In genomic region chr5:59180515-59180914, GRCh38 we compare ENCODE assay signal across 14 cellular contexts.
A peak's percentile ranks its signal among the peaks of the same experiment; 100 is the strongest.
DNase-seq lines count a peak whose midpoint lies in the region; ATAC-seq, FAIRE-seq and TF ChIP-seq lines count a peak whose summit lies in the region.
"Had no signal": no experiment of that assay in that cellular context is flagged by ENCODE, and none has a peak within 500 bp of the region (broad histone marks: within the 10 kb centered on the region; RNA-seq: fewer than 3 reads in every experiment).

No MANE protein-coding gene starts in this region.

- TF ChIP-seq CTCF in spleen (IDR thresholded peaks at IDR 0.05 in 8 of 11, conservative IDR thresholded peaks at IDR 0.05 in 3 of 11), result no peak

- no peaks in the 10 kb centered on the region for H3K27me3 ChIP-seq in spleen (replicated peaks in 1 of 7)

- peaks cover 0 to 5% (median 0%) of the 10 kb centered on the region in 6 donors for H3K4me1 ChIP-seq in spleen

- TF ChIP-seq POLR2A in GM12891 (IDR thresholded peaks at IDR 0.05; ENCODE audit: low read depth, low read length) (no peak), spleen (IDR thresholded peaks at IDR 0.05) (no peak)

- no peaks in the 10 kb centered on the region for H3K9me3 ChIP-seq in spleen

- DNase-seq in GM12891 (ENCODE audit: insufficient read length, low spot score) (no peak), spleen (no peak), NCI-H2227 treated with DMSO at 0.1 percent for 48 hours (lab: John Stamatoyannopoulos, UW) (no peak), T1000 (lab: John Stamatoyannopoulos, UW) (no peak), islet precursor cell (no peak)
- DNase-seq: ACHN; activated CD4-positive, alpha-beta T cell treated with anti-CD3 and anti-CD28 coated beads, Interleukin-2, amount 50 U/mL, for 1 hour; activated naive CD4-positive, alpha-beta T cell treated with Interleukin-2 at 50 U/mL for 16 hours; DMS153; NCI-H2081; SW 1271 had no signal

- H3K27ac ChIP-seq in spleen, result no peak overlapping the region

- intact Hi-C loops in spleen (cut with DNase I; ENCODE audit: low total_unique reads), result loop anchor here (10.0 kb wide), 1 partner anchor 494 kb away; no protein-coding TSS in a partner anchor

- ATAC-seq in GM19351 (IDR thresholded peaks at IDR 0.05; ENCODE audit: unreplicated experiment) (peak; percentile 77), HG02610 (IDR thresholded peaks at IDR 0.05; ENCODE audit: unreplicated experiment) (peak; percentile 94), HG03196 (IDR thresholded peaks at IDR 0.05; ENCODE audit: unreplicated experiment) (peak; percentile 60)

- no peak for FAIRE-seq in GM12891 (lab: Jason Lieb, UNC)

- 74 to 88% (median 79%) methylated on average over 2 of the region's 2 CpGs for WGBS in spleen, 5 donors

- no peaks in the 10 kb centered on the region for H3K36me3 ChIP-seq in spleen

- H3K4me3 ChIP-seq in spleen, result no peak overlapping the region

TF ChIP-seq in GM12891, 5 proteins besides CTCF, POLR2A, EP300 and RAD21:
- no peak for TF ChIP-seq SPI1 (IDR thresholded peaks at IDR 0.05; ENCODE audit: low read depth, low read length)
- peak; percentile 93 for TF ChIP-seq PAX5 (IDR thresholded peaks at IDR 0.05; ENCODE audit: insufficient read depth, low read length, severe bottlenecking)
- no peak for TF ChIP-seq POLR2AphosphoS5 (IDR thresholded peaks at IDR 0.05; ENCODE audit: low read depth, low read length)
- no peak for TF ChIP-seq TAF1 (IDR thresholded peaks at IDR 0.05; ENCODE audit: low read depth, low read length)
- TF ChIP-seq POU2F2 (IDR thresholded peaks at IDR 0.05; ENCODE audit: low read depth, low read length), result no peak
